Comparison of ENCODE assay signal across 10 cellular contexts in the genomic region with DNA sequence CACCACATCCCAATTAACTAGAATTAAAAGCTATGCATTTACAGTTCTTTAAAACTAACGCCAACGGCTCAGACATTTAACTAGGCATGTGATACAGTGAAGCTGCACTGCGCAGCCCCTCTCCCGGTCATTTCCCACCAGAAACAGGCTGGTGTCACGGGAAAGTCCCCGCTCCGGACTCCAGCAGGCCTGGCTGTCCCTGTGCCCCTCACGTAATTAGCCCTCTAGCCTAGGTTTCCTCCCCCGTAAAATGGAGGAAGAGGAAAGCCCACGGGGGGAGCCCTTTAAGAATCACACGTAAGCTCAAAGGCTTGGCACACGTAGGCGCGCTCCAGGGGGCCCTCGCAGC. TPM values are rescaled to one million over a fixed set of nuclear protein-coding genes. Genes with fewer than 3 reads are reported as not detected.
DNase-seq lines count a peak whose midpoint lies in the region; ATAC-seq and TF ChIP-seq lines count a peak whose summit lies in the region.
"Had no signal": no experiment of that assay in that cellular context is flagged by ENCODE, and none has a peak within 500 bp of the region (broad histone marks: within the 10 kb centered on the region; RNA-seq: fewer than 3 reads in every experiment).

No MANE protein-coding gene starts in this region.

- no peaks in the 10 kb centered on the region for H3K36me3 Mint-ChIP-seq in activated CD4-positive, alpha-beta T cell treated with anti-CD3 and anti-CD28 coated beads, Interleukin-2, amount 10 ng/mL, durations not matched to agents 24 days and 14 days (ENCODE audit: low read depth)
- H3K36me3 Mint-ChIP-seq in immature natural killer cell = no peaks in the 10 kb centered on the region

- no peak overlapping the region for H3K27ac Mint-ChIP-seq in activated CD4-positive, alpha-beta T cell treated with anti-CD3 and anti-CD28 coated beads, Interleukin-2, amount 10 ng/mL, durations not matched to agents 24 days and 14 days
- no peak overlapping the region for H3K27ac Mint-ChIP-seq in immature natural killer cell

- H3K4me3 Mint-ChIP-seq in activated CD4-positive, alpha-beta T cell treated with anti-CD3 and anti-CD28 coated beads, Interleukin-2, amount 10 ng/mL, durations not matched to agents 24 days and 14 days = peak overlapping the region; percentile 84
- H3K4me3 Mint-ChIP-seq in immature natural killer cell = peak overlapping the region in 4 of 5 donors; percentile 18 to 72 (median 38)

- H3K9me3 Mint-ChIP-seq in activated CD4-positive, alpha-beta T cell treated with anti-CD3 and anti-CD28 coated beads, Interleukin-2, amount 10 ng/mL, durations not matched to agents 24 days and 14 days = no peaks in the 10 kb centered on the region
- H3K9me3 Mint-ChIP-seq in immature natural killer cell = no peaks in the 10 kb centered on the region

- H3K36me3 ChIP-seq in adipocyte (ENCODE audit: control insufficient read depth, insufficient read depth, low read length, severe bottlenecking) = no peaks in the 10 kb centered on the region
- H3K36me3 ChIP-seq in suprapubic skin = no peaks in the 10 kb centered on the region
- H3K36me3 ChIP-seq: adrenal gland had no signal

- peaks cover 6% of the 10 kb centered on the region for H3K4me1 Mint-ChIP-seq in activated CD4-positive, alpha-beta T cell treated with anti-CD3 and anti-CD28 coated beads, Interleukin-2, amount 10 ng/mL, durations not matched to agents 24 days and 14 days
- H3K4me1 Mint-ChIP-seq in immature natural killer cell = peaks cover 4 to 9% of the 10 kb centered on the region in 2 donors

- peaks cover 48% of the 10 kb centered on the region for H3K27me3 Mint-ChIP-seq in activated CD4-positive, alpha-beta T cell treated with anti-CD3 and anti-CD28 coated beads, Interleukin-2, amount 10 ng/mL, durations not matched to agents 24 days and 14 days
- peaks cover 5 to 13% (median 11%) of the 10 kb centered on the region in 3 donors for H3K27me3 Mint-ChIP-seq in immature natural killer cell (ENCODE audit: low read depth in 3 of 3)

- H3K4me3 ChIP-seq in adipocyte (ENCODE audit: low read length) = peak overlapping the region; percentile 85
- peak overlapping the region; percentile 73 for H3K4me3 ChIP-seq in suprapubic skin

- peak overlapping the region; percentile 87 for H3K9ac ChIP-seq in adipocyte (ENCODE audit: low read length)

- H3K9me3 ChIP-seq in adipocyte (ENCODE audit: control insufficient read depth, low read length) (no peaks in the 10 kb centered on the region), suprapubic skin (no peaks in the 10 kb centered on the region)
- H3K9me3 ChIP-seq: adrenal gland had no signal

- H3K4me1 ChIP-seq in adipocyte (ENCODE audit: control insufficient read depth, insufficient read depth, low read length) (peaks cover 5% of the 10 kb centered on the region), suprapubic skin (peaks cover 34% of the 10 kb centered on the region)

- ATAC-seq in GM19351 (IDR thresholded peaks at IDR 0.05; ENCODE audit: unreplicated experiment) = no peak
- no peak for ATAC-seq in GM19395 (IDR thresholded peaks at IDR 0.05; ENCODE audit: unreplicated experiment)

- intact Hi-C loops in activated CD4-positive, alpha-beta T cell treated with anti-CD3 and anti-CD28 coated beads, Interleukin-2, amount 10 ng/mL, durations not matched to agents 24 days and 14 days (cut with micrococcal nuclease) = no loop called here

- H3K27ac ChIP-seq in suprapubic skin = no peak overlapping the region

- TF ChIP-seq POLR2A in suprapubic skin (IDR thresholded peaks at IDR 0.05) = no peak

- TF ChIP-seq EP300 in suprapubic skin (IDR thresholded peaks at IDR 0.05) = no peak

- H3K27me3 ChIP-seq in adipocyte (replicated peaks; ENCODE audit: control insufficient read depth, insufficient read depth, low read length) (peaks cover 46% of the 10 kb centered on the region), suprapubic skin (peaks cover 15% of the 10 kb centered on the region)
- H3K27me3 ChIP-seq: adrenal gland had no signal

- 33% methylated on average over 14 of the region's 15 CpGs for WGBS in suprapubic skin

- no peak for DNase-seq in activated CD4-positive, alpha-beta T cell treated with anti-CD3 and anti-CD28 coated beads, Interleukin-2, amount 10 ng/mL, durations not matched to agents 24 days and 14 days
- DNase-seq in activated CD4-positive, alpha-beta T cell treated with anti-CD3 and anti-CD28 coated beads, Interleukin-2, amount 50 U/mL, for 1 hour = no peak
- DNase-seq in adipocyte (ENCODE audit: low read depth) (no peak), immature natural killer cell (no peak), suprapubic skin (ENCODE audit: low spot score in 2 of 2) (no peak), DMS 273 treated with DMSO at 0.1 percent for 48 hours (lab: John Stamatoyannopoulos, UW) (no peak)

- no peak for TF ChIP-seq CTCF in suprapubic skin (IDR thresholded peaks at IDR 0.05)

RNA-seq across cellular contexts. Expression of gene KCNIP3, which starts 47.9 kb away (rescaled TPM):
- 0.28 TPM in 1 of 2 replicates, not detected in the other for total RNA-seq in activated CD4-positive, alpha-beta T cell treated with anti-CD3 and anti-CD28 coated beads, Interleukin-2, amount 10 ng/mL, durations not matched to agents 24 days and 14 days
- not detected for polyA plus RNA-seq in immature natural killer cell
- total RNA-seq in suprapubic skin = 10 to 100 TPM in 3 of 4 donors, 1 to 10 TPM in 1; 7.1 to 21.6 (median 13.6) TPM
- total RNA-seq: T-helper 1 cell treated with Interleukin-12 subunit alpha and Interleukin-12 subunit beta and Interleukin-4 antibody, amounts not matched to agents 30 ng/mL and 1 ng/mL, for 36 hours had no signal

RNA-seq across cellular contexts. Expression of gene FAHD2A, which starts 57.5 kb away (rescaled TPM):
- 35.8 and 36.0 TPM in 2 replicates for total RNA-seq in activated CD4-positive, alpha-beta T cell treated with anti-CD3 and anti-CD28 coated beads, Interleukin-2, amount 10 ng/mL, durations not matched to agents 24 days and 14 days
- polyA plus RNA-seq in immature natural killer cell = 10 to 100 TPM; 12.6 to 24.3 (median 15.1) TPM
- total RNA-seq in suprapubic skin = 10 to 100 TPM; 16.4 to 52.5 (median 26.9) TPM
